Comparison of ENCODE assay signal across 16 cellular contexts in the genomic region with DNA sequence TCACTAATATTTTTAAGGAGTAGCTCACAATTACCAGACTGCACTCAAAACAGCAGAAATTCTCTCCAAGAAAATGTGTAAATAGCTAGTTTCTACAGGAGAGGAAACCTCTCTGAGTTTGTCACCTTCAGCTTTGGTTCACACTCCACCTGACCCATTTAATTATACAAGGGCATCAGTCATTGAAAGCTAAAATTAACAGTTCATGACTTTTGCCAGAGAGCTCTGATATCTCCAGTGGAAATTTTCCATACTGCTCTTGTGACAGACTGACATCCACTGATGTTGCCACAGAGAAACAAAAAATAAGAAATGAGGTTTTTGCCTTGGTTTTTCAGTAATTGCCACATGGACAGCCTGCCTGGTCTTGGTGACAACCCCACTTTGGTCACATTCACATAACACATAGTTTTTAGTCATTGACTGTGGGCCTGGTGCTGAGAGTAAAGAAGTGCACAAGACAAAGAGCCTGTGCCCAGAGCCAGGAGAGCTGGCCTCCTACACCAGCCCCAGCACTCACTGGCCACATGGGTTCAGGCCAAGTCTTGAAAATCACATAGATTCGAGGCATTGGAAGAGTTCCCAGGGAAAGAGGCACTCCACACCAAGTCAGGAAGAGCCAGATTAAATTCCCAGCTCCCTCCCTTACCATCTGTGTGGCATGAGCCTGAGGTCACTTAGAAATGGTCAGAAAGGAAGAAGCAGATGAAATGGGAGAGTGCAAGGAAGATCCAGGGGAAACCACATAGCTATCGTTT. TPM values are rescaled to one million over a fixed set of nuclear protein-coding genes. Genes with fewer than 3 reads are reported as not detected.
"Had no signal": no experiment of that assay in that cellular context is flagged by ENCODE, and none has a peak within 500 bp of the region (broad histone marks: within the 10 kb centered on the region; RNA-seq: fewer than 3 reads in every experiment).

No MANE protein-coding gene starts in this region.

- H3K36me3 Mint-ChIP-seq: activated naive CD4-positive, alpha-beta T cell treated with anti-CD3 and anti-CD28 coated beads, Interleukin-2, amount 10 ng/mL, durations not matched to agents 7 days and 5 days; stimulated activated effector memory CD8-positive, alpha-beta T cell treated with anti-CD3 and anti-CD28 coated beads, Interleukin-12 subunit alpha, Interleukin-12 subunit beta, amount 100 ng/mL, for 72 hours had no signal

- DNase-seq: activated CD4-positive, alpha-beta T cell treated with anti-CD3 and anti-CD28 coated beads, Interleukin-2, amount 50 U/mL, for 1 hour; activated naive CD4-positive, alpha-beta T cell treated with anti-CD3 and anti-CD28 coated beads, Interleukin-2, amount 10 ng/mL, durations not matched to agents 7 days and 5 days; adrenal gland; cortex of kidney; effector CD8-positive, alpha-beta T cell; hippocampal formation; midbrain; naive B cell; retina; tibial artery; uterus had no signal

- H3K4me3 Mint-ChIP-seq: activated naive CD4-positive, alpha-beta T cell treated with anti-CD3 and anti-CD28 coated beads, Interleukin-2, amount 10 ng/mL, durations not matched to agents 7 days and 5 days; naive B cell; stimulated activated effector memory CD8-positive, alpha-beta T cell treated with anti-CD3 and anti-CD28 coated beads, Interleukin-12 subunit alpha, Interleukin-12 subunit beta, amount 100 ng/mL, for 72 hours had no signal

- H3K4me1 Mint-ChIP-seq: activated naive CD4-positive, alpha-beta T cell treated with anti-CD3 and anti-CD28 coated beads, Interleukin-2, amount 10 ng/mL, durations not matched to agents 7 days and 5 days; naive B cell; stimulated activated effector memory CD8-positive, alpha-beta T cell treated with anti-CD3 and anti-CD28 coated beads, Interleukin-12 subunit alpha, Interleukin-12 subunit beta, amount 100 ng/mL, for 72 hours had no signal

- H3K27ac Mint-ChIP-seq: activated naive CD4-positive, alpha-beta T cell treated with anti-CD3 and anti-CD28 coated beads, Interleukin-2, amount 10 ng/mL, durations not matched to agents 7 days and 5 days; activated T-helper 2 cell treated with anti-CD3 and anti-CD28 coated beads, Interferon-gamma antibody, Interleukin-2, Interleukin-4, amounts not matched to agents 10 μg/mL and 5 μg/mL and 100 μg/mL, durations not matched to agents 14 hours and 24 hours and 36 hours; naive B cell; stimulated activated effector memory CD8-positive, alpha-beta T cell treated with anti-CD3 and anti-CD28 coated beads, Interleukin-12 subunit alpha, Interleukin-12 subunit beta, amount 100 ng/mL, for 72 hours had no signal

- ATAC-seq: stimulated activated effector memory CD8-positive, alpha-beta T cell treated with anti-CD3 and anti-CD28 coated beads, Interleukin-12 subunit alpha, Interleukin-12 subunit beta, amount 100 ng/mL, for 72 hours had no signal

RNA-seq across cellular contexts. Expression of a gene that starts 13.8 kb away (rescaled TPM):
- total RNA-seq: activated CD8-positive, alpha-beta memory T cell treated with anti-CD3 and anti-CD28 coated beads for 36 hours; lung; smooth muscle cell had no signal
